Comparison of ENCODE assay signal across 1 cellular context in the genomic region with DNA sequence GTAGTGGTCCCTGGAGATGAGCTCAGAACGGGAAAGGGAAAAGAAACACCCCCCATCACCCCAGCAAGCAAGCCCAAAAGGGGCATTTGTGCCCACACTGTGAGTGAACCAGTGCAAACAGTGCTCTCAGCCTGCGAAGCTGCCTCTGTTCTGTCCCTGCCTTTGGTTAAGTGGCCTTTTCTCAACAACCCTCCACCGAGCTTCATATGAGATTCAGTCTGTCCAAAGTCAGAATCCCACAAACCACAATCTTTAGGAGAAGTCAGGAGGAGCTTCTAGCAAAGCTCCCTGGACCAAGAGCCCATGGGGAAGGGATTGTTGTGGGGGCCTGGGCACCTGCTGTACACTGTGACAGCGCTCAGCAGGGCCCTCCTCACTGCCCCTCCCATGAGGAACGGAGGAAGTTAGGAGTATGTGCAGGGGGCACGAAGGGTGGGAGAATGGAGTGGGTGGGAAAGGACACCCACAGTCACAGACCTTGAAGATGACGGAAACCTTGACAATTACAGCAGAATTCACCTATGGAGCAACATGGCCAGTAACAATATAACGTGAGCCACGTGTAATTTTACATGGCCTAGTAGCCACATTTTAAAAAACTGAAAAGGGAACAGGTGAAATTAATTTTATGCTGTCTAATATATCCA.
TF ChIP-seq lines count a peak whose summit lies in the region.

No MANE protein-coding gene starts in this region.

TF ChIP-seq in GM23338, 12 proteins besides CTCF, POLR2A, EP300 and RAD21 (continued from another document):
- TF ChIP-seq, protein P1, sequence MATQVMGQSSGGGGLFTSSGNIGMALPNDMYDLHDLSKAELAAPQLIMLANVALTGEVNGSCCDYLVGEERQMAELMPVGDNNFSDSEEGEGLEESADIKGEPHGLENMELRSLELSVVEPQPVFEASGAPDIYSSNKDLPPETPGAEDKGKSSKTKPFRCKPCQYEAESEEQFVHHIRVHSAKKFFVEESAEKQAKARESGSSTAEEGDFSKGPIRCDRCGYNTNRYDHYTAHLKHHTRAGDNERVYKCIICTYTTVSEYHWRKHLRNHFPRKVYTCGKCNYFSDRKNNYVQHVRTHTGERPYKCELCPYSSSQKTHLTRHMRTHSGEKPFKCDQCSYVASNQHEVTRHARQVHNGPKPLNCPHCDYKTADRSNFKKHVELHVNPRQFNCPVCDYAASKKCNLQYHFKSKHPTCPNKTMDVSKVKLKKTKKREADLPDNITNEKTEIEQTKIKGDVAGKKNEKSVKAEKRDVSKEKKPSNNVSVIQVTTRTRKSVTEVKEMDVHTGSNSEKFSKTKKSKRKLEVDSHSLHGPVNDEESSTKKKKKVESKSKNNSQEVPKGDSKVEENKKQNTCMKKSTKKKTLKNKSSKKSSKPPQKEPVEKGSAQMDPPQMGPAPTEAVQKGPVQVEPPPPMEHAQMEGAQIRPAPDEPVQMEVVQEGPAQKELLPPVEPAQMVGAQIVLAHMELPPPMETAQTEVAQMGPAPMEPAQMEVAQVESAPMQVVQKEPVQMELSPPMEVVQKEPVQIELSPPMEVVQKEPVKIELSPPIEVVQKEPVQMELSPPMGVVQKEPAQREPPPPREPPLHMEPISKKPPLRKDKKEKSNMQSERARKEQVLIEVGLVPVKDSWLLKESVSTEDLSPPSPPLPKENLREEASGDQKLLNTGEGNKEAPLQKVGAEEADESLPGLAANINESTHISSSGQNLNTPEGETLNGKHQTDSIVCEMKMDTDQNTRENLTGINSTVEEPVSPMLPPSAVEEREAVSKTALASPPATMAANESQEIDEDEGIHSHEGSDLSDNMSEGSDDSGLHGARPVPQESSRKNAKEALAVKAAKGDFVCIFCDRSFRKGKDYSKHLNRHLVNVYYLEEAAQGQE (IDR thresholded peaks at IDR 0.05; ENCODE audit: unreplicated experiment), result no peak
- TF ChIP-seq EZH2phosphoT487 (IDR thresholded peaks at IDR 0.05; ENCODE audit: unreplicated experiment) (no peak), EZH2 (IDR thresholded peaks at IDR 0.05; ENCODE audit: low read depth, unreplicated experiment) (no peak)
